ENCODE assay signal across 8 cellular contexts in genomic region chr19:3700242-3701032, GRCh38. TPM values are rescaled to one million over a fixed set of nuclear protein-coding genes. Genes with fewer than 3 reads are reported as not detected.
DNase-seq lines count a peak whose midpoint lies in the region; ATAC-seq and TF ChIP-seq lines count a peak whose summit lies in the region.

PIP5K1C (minus strand) TSS chr19:3700468; CDS start chr19:3700390, 78 bp downstream.

- H3K27me3 Mint-ChIP-seq in activated CD4-positive, alpha-beta memory T cell treated with anti-CD3 and anti-CD28 coated beads, Interleukin-2, amount 10 ng/mL, durations not matched to agents 7 days and 5 days = peaks cover 3% of the 10 kb centered on the region

- H3K36me3 ChIP-seq in BLaER1 treated with 17β-estradiol and CSF1 and Interleukin-3, amounts not matched to agents 10 nM and 100 nM = peaks cover 0 to 17% (median 3%) of the 10 kb centered on the region in 11 experiments; a peak in 12 of 22 replicates
- H3K36me3 ChIP-seq in ectodermal cell (ENCODE audit: control insufficient read depth, insufficient read depth, low read length) = no peaks in the 10 kb centered on the region

- peak; percentile 82 for ATAC-seq in HG03442 (IDR thresholded peaks at IDR 0.05; ENCODE audit: unreplicated experiment)

- peaks cover 30 to 44% (median 37%) of the 10 kb centered on the region in 11 experiments for H4K20me1 ChIP-seq in BLaER1 treated with 17β-estradiol and CSF1 and Interleukin-3, amounts not matched to agents 10 nM and 100 nM

- peak within 1 kb of the TSS; percentile 74 for H3K27ac Mint-ChIP-seq in activated CD4-positive, alpha-beta memory T cell treated with anti-CD3 and anti-CD28 coated beads, Interleukin-2, amount 10 ng/mL, durations not matched to agents 7 days and 5 days

- WGBS in ectodermal cell, 2 experiments = 5% methylated on average over 82 of the region's 82 CpGs

- no peaks in the 10 kb centered on the region for H3K36me3 Mint-ChIP-seq in activated CD4-positive, alpha-beta memory T cell treated with anti-CD3 and anti-CD28 coated beads, Interleukin-2, amount 10 ng/mL, durations not matched to agents 7 days and 5 days (ENCODE audit: low read depth)

- H3K4me1 Mint-ChIP-seq in activated CD4-positive, alpha-beta memory T cell treated with anti-CD3 and anti-CD28 coated beads, Interleukin-2, amount 10 ng/mL, durations not matched to agents 7 days and 5 days = peaks cover 17% of the 10 kb centered on the region

- no peaks in the 10 kb centered on the region for H3K27me3 ChIP-seq in BLaER1 treated with 17β-estradiol and CSF1 and Interleukin-3, amounts not matched to agents 10 nM and 100 nM
- H3K27me3 ChIP-seq in ectodermal cell (ENCODE audit: control insufficient read depth, insufficient read depth, low read length, poor library complexity, severe bottlenecking) = no peaks in the 10 kb centered on the region

- H3K4me1 ChIP-seq in BLaER1 treated with 17β-estradiol and CSF1 and Interleukin-3, amounts not matched to agents 10 nM and 100 nM = peaks cover 16 to 27% (median 18%) of the 10 kb centered on the region in 10 experiments
- no peaks in the 10 kb centered on the region for H3K4me1 ChIP-seq in ectodermal cell (ENCODE audit: control insufficient read depth, insufficient read depth, low read length)

- H3K4me3 ChIP-seq in BLaER1 treated with 17β-estradiol and CSF1 and Interleukin-3, amounts not matched to agents 10 nM and 100 nM = peak within 1 kb of the TSS; percentile 81 to 100 (median 96)
- H3K4me3 ChIP-seq in ectodermal cell (ENCODE audit: insufficient read depth, low read depth, low read length) = peak within 1 kb of the TSS; percentile 75

- POLR2A ChIA-PET in activated CD4-positive, alpha-beta memory T cell treated with anti-CD3 and anti-CD28 coated beads, Interleukin-2, amount 10 ng/mL, durations not matched to agents 7 days and 5 days (lab: Charles Lee) = interaction anchor here (1.4 kb wide), 1 partner anchor 39 kb away, joined by 3 read pairs; no protein-coding TSS in a partner anchor

- peak within 1 kb of the TSS; percentile 71 to 82 (median 79) for H3K27ac ChIP-seq in BLaER1 treated with 17β-estradiol and CSF1 and Interleukin-3, amounts not matched to agents 10 nM and 100 nM
- H3K27ac ChIP-seq in ectodermal cell (ENCODE audit: insufficient read depth, low read depth, low read length, poor library complexity, severe bottlenecking) = no peak within 1 kb of the TSS

- no peaks in the 10 kb centered on the region for H3K9me3 Mint-ChIP-seq in activated CD4-positive, alpha-beta memory T cell treated with anti-CD3 and anti-CD28 coated beads, Interleukin-2, amount 10 ng/mL, durations not matched to agents 7 days and 5 days

- H3K9ac ChIP-seq in BLaER1 treated with 17β-estradiol and CSF1 and Interleukin-3, amounts not matched to agents 10 nM and 100 nM = peak within 1 kb of the TSS; percentile 84 to 94 (median 88)

- H3K4me2 ChIP-seq in BLaER1 treated with 17β-estradiol and CSF1 and Interleukin-3, amounts not matched to agents 10 nM and 100 nM = peak within 1 kb of the TSS; percentile 93 to 99 (median 97)

- H3K9me3 ChIP-seq in BLaER1 treated with 17β-estradiol and CSF1 and Interleukin-3, amounts not matched to agents 10 nM and 100 nM (replicated peaks in 1 of 11) = no peaks in the 10 kb centered on the region
- H3K9me3 ChIP-seq in ectodermal cell (ENCODE audit: control insufficient read depth, low read length) = no peaks in the 10 kb centered on the region

- peak within 1 kb of the TSS; percentile 90 for H3K4me3 Mint-ChIP-seq in activated CD4-positive, alpha-beta memory T cell treated with anti-CD3 and anti-CD28 coated beads, Interleukin-2, amount 10 ng/mL, durations not matched to agents 7 days and 5 days

- peak; percentile 94 for DNase-seq in NCI-H69 (lab: John Stamatoyannopoulos, UW)
- DNase-seq in activated CD4-positive, alpha-beta memory T cell treated with anti-CD3 and anti-CD28 coated beads, Interleukin-2, amount 10 ng/mL, durations not matched to agents 7 days and 5 days = peak; percentile 93
- peak; percentile 89 for DNase-seq in medulla oblongata (ENCODE audit: extremely low spot score)
- DNase-seq in stimulated activated CD8-positive, alpha-beta memory T cell treated with anti-CD3 and anti-CD28 coated beads, Interleukin-12 subunit alpha, Interleukin-12 subunit beta, amount 100 ng/mL, for 24 hours (ENCODE audit: extremely low read depth) = peak; percentile 80

- peak; percentile 36 for TF ChIP-seq POLR2A in GM19193 (IDR thresholded peaks at IDR 0.05; ENCODE audit: extremely low read depth, insufficient read depth, insufficient read length)

- CTCF ChIA-PET in activated CD4-positive, alpha-beta memory T cell treated with anti-CD3 and anti-CD28 coated beads, Interleukin-2, amount 10 ng/mL, durations not matched to agents 7 days and 5 days (lab: Charles Lee) = interaction anchor here (0.8 to 2.1 kb wide), 2 partner anchors 10 to 62 kb away, joined by 5 to 6 read pairs; partner anchors contain the start of gene MRPL54

RNA-seq across cellular contexts. Expression of gene PIP5K1C, which starts in this region (rescaled TPM):
- 10 to 100 TPM; 18.3 to 19.6 TPM for total RNA-seq in activated CD4-positive, alpha-beta memory T cell treated with anti-CD3 and anti-CD28 coated beads, Interleukin-2, amount 10 ng/mL, durations not matched to agents 7 days and 5 days
- 48.9 TPM for polyA plus RNA-seq in ectodermal cell (2013, experiment 1 of 4)
- 46.0 TPM for polyA plus RNA-seq in ectodermal cell (2013, experiment 2 of 4)
- 28.5 TPM for polyA plus RNA-seq in ectodermal cell (2013, experiment 3 of 4)
- 32.1 TPM for polyA plus RNA-seq in ectodermal cell (2013, experiment 4 of 4)
